Comparison of ENCODE assay signal across 1 cellular context in the genomic region with DNA sequence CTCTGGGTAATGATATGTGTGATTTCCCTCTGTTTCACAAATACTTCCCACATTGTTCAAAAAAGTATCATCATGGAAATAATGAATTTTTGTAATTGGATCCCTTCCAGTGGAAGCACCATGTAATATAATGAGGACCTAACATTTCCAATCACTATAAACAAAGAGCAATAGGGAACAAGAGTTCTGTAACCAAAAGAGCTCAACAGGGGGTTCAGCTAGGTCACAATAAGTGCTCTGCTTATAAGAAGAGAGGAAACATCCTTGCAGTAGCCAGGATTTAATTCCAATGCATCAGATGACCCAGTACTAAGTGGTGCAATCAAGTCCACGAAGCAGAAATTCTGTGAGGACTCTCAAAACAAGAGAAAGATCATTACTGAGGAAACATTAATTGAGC.
TF ChIP-seq lines count a peak whose summit lies in the region.

No MANE protein-coding gene starts in this region.

TF ChIP-seq in H1, 55 proteins besides CTCF, POLR2A, EP300 and RAD21:
- TF ChIP-seq GTF2F1 (IDR thresholded peaks at IDR 0.05; ENCODE audit: borderline replicate concordance, low read depth, low read length): no peak
- no peak for TF ChIP-seq SP1 (IDR thresholded peaks at IDR 0.05; ENCODE audit: low read depth, low read length)
- no peak for TF ChIP-seq NRF1 (IDR thresholded peaks at IDR 0.05; ENCODE audit: low read depth, low read length)
- no peak for TF ChIP-seq JUND (IDR thresholded peaks at IDR 0.05; ENCODE audit: low read length)
- TF ChIP-seq KDM1A (IDR thresholded peaks at IDR 0.05; ENCODE audit: borderline replicate concordance, low read length): no peak
- no peak for TF ChIP-seq RXRA (IDR thresholded peaks at IDR 0.05; ENCODE audit: insufficient read depth, low read depth, low read length)
- no peak for TF ChIP-seq POU5F1 (IDR thresholded peaks at IDR 0.05; ENCODE audit: low read depth, low read length)
- TF ChIP-seq CBX5 (IDR thresholded peaks at IDR 0.05; ENCODE audit: low read depth, low read length): no peak
TF ChIP-seq in H1: peak in this region for 0.
